Comparison of ENCODE assay signal across 8 cellular contexts in the genomic region with DNA sequence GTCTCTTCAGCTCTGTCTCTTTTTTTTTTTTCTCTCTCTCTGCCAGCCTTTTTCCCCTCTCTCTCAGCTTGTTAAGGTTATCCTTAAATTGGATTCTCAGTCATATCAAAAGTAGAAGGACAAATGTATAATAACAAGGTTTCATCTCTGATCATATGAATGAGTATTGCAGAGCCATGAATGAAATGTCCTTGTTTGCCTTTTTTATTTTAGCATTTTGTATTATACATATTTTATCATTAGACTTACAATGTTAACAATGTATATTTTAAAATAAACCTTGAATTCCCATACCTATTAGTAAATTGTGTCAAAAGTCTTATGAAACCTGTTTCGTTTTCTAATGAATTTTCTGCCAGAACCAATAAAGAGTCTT. TPM values are rescaled to one million over a fixed set of nuclear protein-coding genes. Genes with fewer than 3 reads are reported as not detected.
DNase-seq lines count a peak whose midpoint lies in the region; ATAC-seq and TF ChIP-seq lines count a peak whose summit lies in the region.

No MANE protein-coding gene starts in this region.

- H3K27me3 ChIP-seq in BE2C (no peaks in the 10 kb centered on the region), dorsolateral prefrontal cortex (no peaks in the 10 kb centered on the region)

- H3K4me3 ChIP-seq in BE2C (ENCODE audit: low read depth, low read length) (peak overlapping the region; percentile 62), LNCaP clone FGC (ENCODE audit: low read depth, low read length) (peak overlapping the region; percentile 73), dorsolateral prefrontal cortex (peak overlapping the region; percentile 44 to 85 (median 72))

- no peaks in the 10 kb centered on the region for H3K4me1 ChIP-seq in BE2C

- DNase-seq in BE2C (no peak), LNCaP clone FGC (ENCODE audit: low read depth) (no peak), dorsolateral prefrontal cortex (no peak), NCI-H2081 treated with DMSO at 0.1 percent for 48 hours (lab: John Stamatoyannopoulos, UW) (no peak), GM19238 (ENCODE audit: insufficient read length, low spot score) (no peak)
- no peak for DNase-seq in stimulated activated CD4-positive, alpha-beta T cell treated with anti-CD3 and anti-CD28 coated beads, Interleukin-2, amount 100 ng/mL, for 24 hours

- H3K36me3 ChIP-seq in BE2C = no peaks in the 10 kb centered on the region

- H3K27ac ChIP-seq in dorsolateral prefrontal cortex = peak overlapping the region; percentile 58 to 98 (median 94)

- ATAC-seq in HG02763 (IDR thresholded peaks at IDR 0.05; ENCODE audit: unreplicated experiment) = no peak

- peak overlapping the region; percentile 91 to 98 (median 98) for H3K27ac Mint-ChIP-seq in nephron

- H3K27me3 Mint-ChIP-seq in nephron (ENCODE audit: low read depth) = no peaks in the 10 kb centered on the region

- H3K4me1 Mint-ChIP-seq in nephron = peaks cover 47% of the 10 kb centered on the region

- H3K36me3 Mint-ChIP-seq in nephron (ENCODE audit: low read depth) = no peaks in the 10 kb centered on the region

- intact Hi-C loops in dorsolateral prefrontal cortex (cut with DNase I) = loop anchor here (5.0 to 10.0 kb wide), 2 partner anchors 107 to 109 kb away; no protein-coding TSS in a partner anchor

- no peak for TF ChIP-seq CTCF in BE2C (IDR thresholded peaks at IDR 0.05; ENCODE audit: low read depth, low read length)
- TF ChIP-seq CTCF in LNCaP clone FGC (IDR thresholded peaks at IDR 0.05; ENCODE audit: control insufficient read depth, extremely low read depth, insufficient read depth) = no peak
- no peak for TF ChIP-seq CTCF in dorsolateral prefrontal cortex (IDR thresholded peaks at IDR 0.05 in 54 of 56, conservative IDR thresholded peaks at IDR 0.05 in 2 of 56; ENCODE audit: low read depth in 1 of 56, partially characterized antibody in 56 of 56)
- TF ChIP-seq CTCF in nephron (IDR thresholded peaks at IDR 0.05; ENCODE audit: unreplicated experiment in 3 of 3) = no peak

- peak overlapping the region; percentile 86 to 94 (median 88) for H3K4me3 Mint-ChIP-seq in nephron

- no peaks in the 10 kb centered on the region for H3K9me3 ChIP-seq in BE2C

- H3K9me3 Mint-ChIP-seq in nephron = no peaks in the 10 kb centered on the region

RNA-seq across cellular contexts. Expression of a gene that starts 0.6 kb away (rescaled TPM):
- polyA plus RNA-seq in BE2C (2012; ENCODE audit: insufficient read depth, insufficient read length, low read depth) = 6.2 TPM
- 100 to 1,000 TPM in 14 of 120 experiments, 10 to 100 TPM in 106; 41.3 to 218 (median 75.1) TPM for total RNA-seq in dorsolateral prefrontal cortex

RNA-seq across cellular contexts. Expression of a gene that starts 26.5 kb away (rescaled TPM):
- 29.9 TPM for polyA plus RNA-seq in BE2C (2012; ENCODE audit: insufficient read depth, insufficient read length, low read depth)
- total RNA-seq in dorsolateral prefrontal cortex = 100 to 1,000 TPM in 119 of 120 experiments, 10 to 100 TPM in 1; 83.6 to 178 (median 133) TPM

RNA-seq across cellular contexts. Expression of a gene that starts 40.4 kb away (rescaled TPM):
- not detected for polyA plus RNA-seq in BE2C (2012; ENCODE audit: insufficient read depth, insufficient read length, low read depth)
- 1 to 10 TPM in 38 of 120 experiments, under 1 TPM in 79, not detected in 3; 0.11 to 3.3 (median 0.74) TPM for total RNA-seq in dorsolateral prefrontal cortex
